In the genomic region with DNA sequence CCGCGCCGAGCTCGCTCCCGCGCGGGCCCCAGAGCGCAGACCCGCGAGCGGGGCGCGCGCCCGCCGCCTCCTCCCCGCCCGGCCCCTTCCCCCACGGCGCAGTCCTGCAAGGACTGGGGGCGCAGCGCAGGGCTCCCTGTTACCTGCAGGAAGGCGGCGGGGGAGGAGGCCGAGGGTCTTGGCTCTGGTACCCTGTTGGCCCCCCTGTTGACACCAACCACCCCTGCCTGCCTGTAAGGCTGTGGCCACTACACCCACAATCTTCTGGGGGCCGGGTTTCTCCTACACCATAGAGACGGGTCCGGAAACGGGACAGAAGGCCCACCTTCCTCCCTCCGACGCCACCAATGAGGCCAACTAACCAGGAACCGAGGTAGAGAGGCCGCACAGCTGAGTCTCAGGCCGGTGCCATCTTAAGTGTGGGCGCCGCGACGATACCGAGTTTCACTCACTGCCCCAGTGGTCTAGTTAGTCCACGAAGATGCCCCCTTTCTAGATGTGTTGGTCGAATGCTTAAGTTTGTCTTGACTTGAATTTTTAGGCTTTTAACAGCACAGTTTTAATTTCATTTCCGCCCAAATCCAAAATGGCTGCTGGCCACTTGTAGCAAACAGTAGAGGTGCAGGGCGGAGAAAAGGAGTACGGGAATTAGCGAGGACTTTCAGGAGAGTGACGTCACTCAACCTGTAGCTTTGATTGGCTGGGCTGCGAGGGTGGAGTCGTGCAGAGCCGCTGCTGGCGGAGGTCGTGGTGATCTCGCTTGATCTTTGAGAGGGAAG, we compare ENCODE assay signal across 8 cellular contexts. TPM values are rescaled to one million over a fixed set of nuclear protein-coding genes. Genes with fewer than 3 reads are reported as not detected.
A peak's percentile ranks its signal among the peaks of the same experiment; 100 is the strongest.
DNase-seq lines count a peak whose midpoint lies in the region; ATAC-seq, FAIRE-seq and TF ChIP-seq lines count a peak whose summit lies in the region.

A gene with protein sequence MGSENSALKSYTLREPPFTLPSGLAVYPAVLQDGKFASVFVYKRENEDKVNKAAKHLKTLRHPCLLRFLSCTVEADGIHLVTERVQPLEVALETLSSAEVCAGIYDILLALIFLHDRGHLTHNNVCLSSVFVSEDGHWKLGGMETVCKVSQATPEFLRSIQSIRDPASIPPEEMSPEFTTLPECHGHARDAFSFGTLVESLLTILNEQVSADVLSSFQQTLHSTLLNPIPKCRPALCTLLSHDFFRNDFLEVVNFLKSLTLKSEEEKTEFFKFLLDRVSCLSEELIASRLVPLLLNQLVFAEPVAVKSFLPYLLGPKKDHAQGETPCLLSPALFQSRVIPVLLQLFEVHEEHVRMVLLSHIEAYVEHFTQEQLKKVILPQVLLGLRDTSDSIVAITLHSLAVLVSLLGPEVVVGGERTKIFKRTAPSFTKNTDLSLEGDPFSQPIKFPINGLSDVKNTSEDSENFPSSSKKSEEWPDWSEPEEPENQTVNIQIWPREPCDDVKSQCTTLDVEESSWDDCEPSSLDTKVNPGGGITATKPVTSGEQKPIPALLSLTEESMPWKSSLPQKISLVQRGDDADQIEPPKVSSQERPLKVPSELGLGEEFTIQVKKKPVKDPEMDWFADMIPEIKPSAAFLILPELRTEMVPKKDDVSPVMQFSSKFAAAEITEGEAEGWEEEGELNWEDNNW (minus strand): TSS at position 252 of the 779 bp plus-strand sequence. CDS start 5,056 bp downstream, outside the sequence.

- H3K27me3 Mint-ChIP-seq in T-cell = peaks cover 0 to 10% of the 10 kb centered on the region in 2 donors
- peaks cover 22% of the 10 kb centered on the region for H3K27me3 Mint-ChIP-seq in type B pancreatic cell

- H3K4me1 ChIP-seq in adrenal gland (replicated peaks in 1 of 2) (peaks cover 18 to 24% of the 10 kb centered on the region in 2 donors), heart left ventricle (peaks cover 0 to 38% (median 18%) of the 10 kb centered on the region in 12 donors)

- DNase-seq in GM12891 (ENCODE audit: insufficient read length, low spot score) (peak; percentile 68), NCI-H1436 treated with DMSO at 0.1 percent for 48 hours (lab: John Stamatoyannopoulos, UW) (peak; percentile 92), T-cell (peak; percentile 81 to 94 (median 88)), adrenal gland (peak; percentile 91 to 98 (median 96)), heart left ventricle (peak; percentile 94 to 97 (median 96)), pons (ENCODE audit: low spot score) (peak; percentile 99), type B pancreatic cell (ENCODE audit: extremely low spot score, unreplicated experiment) (peak; percentile 85)

- no peaks in the 10 kb centered on the region for H3K9me3 Mint-ChIP-seq in T-cell
- peaks cover 4% of the 10 kb centered on the region for H3K9me3 Mint-ChIP-seq in type B pancreatic cell

- TF ChIP-seq POLR2A in GM12891 (IDR thresholded peaks at IDR 0.05; ENCODE audit: low read depth, low read length) (peak; percentile 79), adrenal gland (IDR thresholded peaks at IDR 0.05) (peak; percentile 54 to 82), heart left ventricle (IDR thresholded peaks at IDR 0.05) (peak in 1 of 2 donors; percentile 60)

- TF ChIP-seq CTCF in adrenal gland (IDR thresholded peaks at IDR 0.05) = peak in 1 of 6 experiments; percentile 10
- TF ChIP-seq CTCF in heart left ventricle (IDR thresholded peaks at IDR 0.05) = peak in 1 of 12 donors; percentile 19
- no peak for TF ChIP-seq CTCF in type B pancreatic cell (conservative IDR thresholded peaks at IDR 0.05)

- intact Hi-C loops in adrenal gland (cut with DNase I) = no loop called here
- intact Hi-C loops in heart left ventricle (cut with DNase I) = loop anchor here in 3 of 10 donors (5.0 to 10.0 kb wide), 3 partner anchors 102 to 181 kb away; partner anchors contain the start of genes KIFAP3 (in 3 of the 3) and METTL18 (in 1 of the 3)

- 0 to 1% (median 0%) methylated on average over 18 to 52 of the region's 52 CpGs for WGBS in adrenal gland, 4 donors
- 0 to 1% (median 0%) methylated on average over 33 to 52 of the region's 52 CpGs for WGBS in heart left ventricle, 4 donors

- peak within 1 kb of the TSS; percentile 99 to 100 for H3K27ac Mint-ChIP-seq in T-cell
- peak within 1 kb of the TSS; percentile 98 for H3K27ac Mint-ChIP-seq in type B pancreatic cell

- H3K36me3 ChIP-seq in adrenal gland (replicated peaks in 1 of 2) = no peaks in the 10 kb centered on the region
- no peaks in the 10 kb centered on the region for H3K36me3 ChIP-seq in heart left ventricle

- H3K4me3 Mint-ChIP-seq in T-cell (peak within 1 kb of the TSS; percentile 87 to 90 (median 89)), type B pancreatic cell (peak within 1 kb of the TSS; percentile 92)

- peaks cover 46 to 49% (median 48%) of the 10 kb centered on the region in 3 donors for H3K4me1 Mint-ChIP-seq in T-cell
- peaks cover 29% of the 10 kb centered on the region for H3K4me1 Mint-ChIP-seq in type B pancreatic cell (ENCODE audit: unreplicated experiment)

- peak; percentile 94 for FAIRE-seq in GM12891 (lab: Jason Lieb, UNC)

- POLR2A ChIA-PET in T-cell (lab: Charles Lee) = interaction anchor here (0.6 to 2.8 kb wide), 16 partner anchors 8 to 1957 kb away, joined by 3 to 11 read pairs (median 4); partner anchors contain the start of genes BLZF1 (in 1 of the 2), DCAF6 (in 1 of the 2), KIFAP3 (in 1 of the 2) and MPC2 (in 1 of the 2)

- H3K27me3 ChIP-seq in adrenal gland (no peaks in the 10 kb centered on the region), heart left ventricle (peaks cover 0 to 6% (median 0%) of the 10 kb centered on the region in 9 donors)

- peak; percentile 89 for ATAC-seq in HG02840 (IDR thresholded peaks at IDR 0.05; ENCODE audit: low FRiP score, unreplicated experiment)
- ATAC-seq in T-cell (replicated peaks in 1 of 4) = peak; percentile 88 to 89 (median 88)
- peak; percentile 98 to 99 (median 99) for ATAC-seq in heart left ventricle

- H3K4me3 ChIP-seq in adrenal gland (peak within 1 kb of the TSS; percentile 47 to 84 (median 76)), heart left ventricle (peak within 1 kb of the TSS; percentile 78 to 99 (median 94))

- H3K9me3 ChIP-seq in adrenal gland (replicated peaks in 1 of 3) (no peaks in the 10 kb centered on the region), heart left ventricle (no peaks in the 10 kb centered on the region)

- CTCF ChIA-PET in T-cell (lab: Charles Lee) = interaction anchor here (0.9 to 1.7 kb wide), 5 partner anchors 11 to 1420 kb away, joined by 3 to 13 read pairs (median 4); partner anchors contain the start of genes FMO4 (in 1 of the 2) and KIFAP3 (in 1 of the 2)

- H3K27ac ChIP-seq in adrenal gland (peak within 1 kb of the TSS; percentile 80 to 99 (median 99)), heart left ventricle (peak within 1 kb of the TSS; percentile 94 to 100 (median 97))

- H3K36me3 Mint-ChIP-seq in T-cell (no peaks in the 10 kb centered on the region), type B pancreatic cell (peaks cover 4% of the 10 kb centered on the region)

TF ChIP-seq in GM12891, 5 proteins besides CTCF, POLR2A, EP300 and RAD21:
- peak; percentile 30; the same call in 1 of the 2 replicates for TF ChIP-seq POU2F2 (IDR thresholded peaks at IDR 0.05; ENCODE audit: low read depth, low read length)
- peak; percentile 29 for TF ChIP-seq SPI1 (IDR thresholded peaks at IDR 0.05; ENCODE audit: low read depth, low read length)
- TF ChIP-seq TAF1 (IDR thresholded peaks at IDR 0.05; ENCODE audit: low read depth, low read length) = peak; percentile 36
- TF ChIP-seq PAX5 (IDR thresholded peaks at IDR 0.05; ENCODE audit: insufficient read depth, low read length, severe bottlenecking) = no peak
- peak; percentile 75 for TF ChIP-seq POLR2AphosphoS5 (IDR thresholded peaks at IDR 0.05; ENCODE audit: low read depth, low read length)

RNA-seq across cellular contexts. Expression of the gene that starts here (rescaled TPM):
- polyA plus RNA-seq in GM12891 (2012; ENCODE audit: low read depth, missing spikeins) = 4.6 TPM
- total RNA-seq in T-cell (10 to 100 TPM; 10.5 to 20.8 (median 18.2) TPM), adrenal gland (10 to 100 TPM in 5 of 8 donors, 1 to 10 TPM in 3; 3.5 to 15.0 (median 11.0) TPM), heart left ventricle (1 to 10 TPM; 4.9 to 8.6 (median 6.4) TPM), type B pancreatic cell (ENCODE audit: low replicate concordance) (12.4 and 12.6 TPM in 2 replicates)
- polyA plus RNA-seq in adrenal gland (10 to 100 TPM in 1 of 3 donors, 1 to 10 TPM in 2; 3.4 to 10.1 (median 5.0) TPM), heart left ventricle (1 to 10 TPM; 2.1 to 3.5 TPM)

Comparison
In these comparisons a context has a peak if more than half of its experiments do, and no peak if none do; other contexts are left out.
1. Peak in every context shown above with its lines: DNase-seq, ATAC-seq, H3K4me3 ChIP-seq and H3K27ac ChIP-seq.